In genomic region chr2:209687261-209687660, GRCh38 we compare ENCODE assay signal across 17 cellular contexts.
"Had no signal": no experiment of that assay in that cellular context is flagged by ENCODE, and none has a peak within 500 bp of the region (broad histone marks: within the 10 kb centered on the region; RNA-seq: fewer than 3 reads in every experiment).

No MANE protein-coding gene starts in this region.

- H3K27me3 Mint-ChIP-seq: activated naive CD4-positive, alpha-beta T cell treated with anti-CD3 and anti-CD28 coated beads, Interleukin-2, amount 10 ng/mL, durations not matched to agents 7 days and 5 days; type B pancreatic cell had no signal

- H2AFZ ChIP-seq: hepatocyte had no signal

- H3K4me2 ChIP-seq: hepatocyte had no signal

- H3K4me3 Mint-ChIP-seq: activated naive CD4-positive, alpha-beta T cell treated with anti-CD3 and anti-CD28 coated beads, Interleukin-2, amount 10 ng/mL, durations not matched to agents 7 days and 5 days; natural killer cell; type B pancreatic cell had no signal

- H3K4me3 ChIP-seq: colonic mucosa, hepatocyte, suprapubic skin had no signal

- H3K27me3 ChIP-seq: colonic mucosa, hepatocyte, suprapubic skin had no signal

- ATAC-seq: left ventricle myocardium superior; natural killer cell; sciatic nerve; stimulated activated naive CD8-positive, alpha-beta T cell treated with anti-CD3 and anti-CD28 coated beads, Interleukin-15, Interleukin-2, amounts not matched to agents 100 U/mL and 50 U/mL, for 24 hours had no signal

- DNase-seq: activated CD4-positive, alpha-beta T cell treated with anti-CD3 and anti-CD28 coated beads for 1 hour; activated CD4-positive, alpha-beta T cell treated with anti-CD3 and anti-CD28 coated beads, Interleukin-2, amount 50 U/mL, for 4 hours; activated naive CD4-positive, alpha-beta T cell treated with anti-CD3 and anti-CD28 coated beads, Interleukin-2, amount 10 ng/mL, durations not matched to agents 7 days and 5 days; central memory CD4-positive, alpha-beta T cell; colonic mucosa; effector CD4-positive, alpha-beta T cell; left ventricle myocardium superior; mesenchymal stem cell; natural killer cell; stimulated activated naive CD8-positive, alpha-beta T cell treated with anti-CD3 and anti-CD28 coated beads, Interleukin-15, Interleukin-2, amounts not matched to agents 100 U/mL and 50 U/mL, for 24 hours; T-helper 1 cell; T1000 had no signal

- H3K9me3 Mint-ChIP-seq: activated naive CD4-positive, alpha-beta T cell treated with anti-CD3 and anti-CD28 coated beads, Interleukin-2, amount 10 ng/mL, durations not matched to agents 7 days and 5 days; activated T-helper 2 cell treated with anti-CD3 and anti-CD28 coated beads, Interferon-gamma antibody, Interleukin-2, Interleukin-4, amounts not matched to agents 10 μg/mL and 5 μg/mL and 100 μg/mL, durations not matched to agents 14 hours and 24 hours and 36 hours; type B pancreatic cell had no signal

- H3K79me2 ChIP-seq: hepatocyte had no signal

- H3K9me3 ChIP-seq: colonic mucosa, suprapubic skin had no signal

- H3K36me3 Mint-ChIP-seq: activated naive CD4-positive, alpha-beta T cell treated with anti-CD3 and anti-CD28 coated beads, Interleukin-2, amount 10 ng/mL, durations not matched to agents 7 days and 5 days; natural killer cell; type B pancreatic cell had no signal

- H3K27ac ChIP-seq: colonic mucosa, hepatocyte, suprapubic skin had no signal

- H3K27ac Mint-ChIP-seq: activated naive CD4-positive, alpha-beta T cell treated with anti-CD3 and anti-CD28 coated beads, Interleukin-2, amount 10 ng/mL, durations not matched to agents 7 days and 5 days; activated T-helper 2 cell treated with anti-CD3 and anti-CD28 coated beads, Interferon-gamma antibody, Interleukin-2, Interleukin-4, amounts not matched to agents 10 μg/mL and 5 μg/mL and 100 μg/mL, durations not matched to agents 14 hours and 24 hours and 36 hours; natural killer cell; type B pancreatic cell had no signal

- H3K36me3 ChIP-seq: colonic mucosa, suprapubic skin had no signal

- H3K4me1 Mint-ChIP-seq: activated naive CD4-positive, alpha-beta T cell treated with anti-CD3 and anti-CD28 coated beads, Interleukin-2, amount 10 ng/mL, durations not matched to agents 7 days and 5 days; natural killer cell had no signal

- H3K4me1 ChIP-seq: colonic mucosa, suprapubic skin had no signal
